ENCODE assay signal across 7 cellular contexts in the genomic region with DNA sequence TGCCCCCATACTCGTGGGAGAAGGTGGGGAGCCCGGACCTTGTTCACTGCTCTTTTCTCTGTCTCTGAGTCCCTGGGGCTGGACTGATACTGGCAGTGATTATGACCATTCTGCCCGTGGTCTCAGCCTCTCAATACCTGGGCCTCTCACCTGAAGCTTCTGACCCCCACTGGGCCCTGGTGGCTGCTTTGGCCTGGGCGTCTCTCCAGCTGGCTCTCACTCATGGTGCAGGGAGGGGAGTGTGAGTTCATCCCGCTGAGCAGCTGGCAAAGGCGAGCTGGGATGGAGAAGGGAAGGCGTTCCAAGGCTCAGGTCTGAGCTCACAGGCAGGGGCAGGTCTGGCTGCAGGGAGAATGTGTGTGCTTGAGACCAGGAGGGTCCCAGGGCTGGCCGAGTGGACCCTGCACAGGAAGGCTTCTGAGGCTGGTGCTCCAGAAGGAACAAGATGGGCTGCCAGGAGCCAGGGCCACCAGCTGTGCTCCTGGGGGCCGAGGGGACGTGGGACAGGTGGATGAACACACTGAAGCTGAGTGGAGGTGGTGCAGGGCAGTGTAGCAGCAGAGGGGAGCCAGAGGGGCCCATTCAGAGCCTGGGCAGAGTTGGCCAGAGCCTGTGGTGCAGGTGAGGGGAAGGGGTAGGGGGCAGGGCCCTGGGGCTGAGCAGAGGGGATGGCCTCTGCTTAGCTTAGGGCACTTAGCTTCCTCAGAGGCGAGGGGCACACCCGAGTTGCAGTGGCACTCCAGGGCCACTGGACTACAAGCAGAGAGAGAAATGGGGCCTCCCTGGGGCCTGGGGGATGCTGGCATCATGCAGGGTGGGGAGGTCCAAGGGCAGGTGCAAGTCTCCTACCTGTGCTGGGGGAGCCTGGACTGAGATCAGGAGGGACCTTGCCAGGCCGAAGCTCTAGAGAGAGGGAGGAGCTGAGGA.
DNase-seq lines count a peak whose midpoint lies in the region; ATAC-seq and TF ChIP-seq lines count a peak whose summit lies in the region.
"Not testable (repeated sequence)": the region's sequence is repeated elsewhere in the genome, so short reads cannot be mapped to it uniquely, and the experiment has no call there.

No MANE protein-coding gene starts in this region.

- not testable (repeated sequence) for H3K9me3 Mint-ChIP-seq in activated naive CD8-positive, alpha-beta T cell treated with anti-CD3 and anti-CD28 coated beads, Interleukin-2, amount 10 ng/mL, durations not matched to agents 7 days and 5 days; memory B cell; stimulated activated memory B cell treated with anti-CD40 and anti-IgM and Interleukin-4, amounts not matched to agents 10 μg/mL and 1 μg/mL and 100 μg/mL, for 72 hours
- H3K9me3 Mint-ChIP-seq in endodermal cell, result peaks cover 68% of the 10 kb centered on the region

- H3K4me2 ChIP-seq in OCI-LY3 (ENCODE audit: low read length), result peak overlapping the region; percentile 15; the same call in 1 of the 2 replicates

- POLR2A ChIA-PET in activated naive CD8-positive, alpha-beta T cell treated with anti-CD3 and anti-CD28 coated beads, Interleukin-2, amount 10 ng/mL, durations not matched to agents 7 days and 5 days (lab: Charles Lee), result not testable (repeated sequence)

- not testable (repeated sequence) for H3K4me3 Mint-ChIP-seq in activated naive CD8-positive, alpha-beta T cell treated with anti-CD3 and anti-CD28 coated beads, Interleukin-2, amount 10 ng/mL, durations not matched to agents 7 days and 5 days; endodermal cell
- H3K4me3 Mint-ChIP-seq in memory B cell, result peak overlapping the region; percentile 99
- peak overlapping the region; percentile 95 for H3K4me3 Mint-ChIP-seq in stimulated activated memory B cell treated with anti-CD40 and anti-IgM and Interleukin-4, amounts not matched to agents 10 μg/mL and 1 μg/mL and 100 μg/mL, for 72 hours

- peak overlapping the region; percentile 56 for H3K27ac Mint-ChIP-seq in activated naive CD8-positive, alpha-beta T cell treated with anti-CD3 and anti-CD28 coated beads, Interleukin-2, amount 10 ng/mL, durations not matched to agents 7 days and 5 days
- H3K27ac Mint-ChIP-seq in endodermal cell, result not testable (repeated sequence)
- H3K27ac Mint-ChIP-seq in memory B cell, result peak overlapping the region; percentile 98
- peak overlapping the region; percentile 99 for H3K27ac Mint-ChIP-seq in stimulated activated memory B cell treated with anti-CD40 and anti-IgM and Interleukin-4, amounts not matched to agents 10 μg/mL and 1 μg/mL and 100 μg/mL, for 72 hours

- not testable (repeated sequence) for H3K27me3 Mint-ChIP-seq in activated naive CD8-positive, alpha-beta T cell treated with anti-CD3 and anti-CD28 coated beads, Interleukin-2, amount 10 ng/mL, durations not matched to agents 7 days and 5 days; endodermal cell (ENCODE audit: insufficient read depth); memory B cell; stimulated activated memory B cell treated with anti-CD40 and anti-IgM and Interleukin-4, amounts not matched to agents 10 μg/mL and 1 μg/mL and 100 μg/mL, for 72 hours

- H4K20me1 ChIP-seq in OCI-LY3 (ENCODE audit: insufficient read depth, low read length), result not testable (repeated sequence)

- not testable (repeated sequence) for H3K36me3 ChIP-seq in HUES48 (ENCODE audit: control insufficient read depth, insufficient read depth, low read length); OCI-LY3 (replicated peaks; ENCODE audit: low read depth, low read length); endodermal cell (ENCODE audit: control insufficient read depth, insufficient read depth, low read length)

- H3K27me3 ChIP-seq in HUES48 (ENCODE audit: control insufficient read depth, insufficient read depth, low read length); OCI-LY3 (ENCODE audit: low read depth, low read length); endodermal cell (ENCODE audit: control insufficient read depth, insufficient read depth, low read length, poor library complexity, severe bottlenecking): not testable (repeated sequence)

- WGBS in endodermal cell (ENCODE audit: insufficient coverage in 1 of 2, insufficient read length in 1 of 2), 2 experiments, result 76 to 80% methylated on average over 1 to 10 of the region's 13 CpGs

- not testable (repeated sequence) for H3K4me1 Mint-ChIP-seq in activated naive CD8-positive, alpha-beta T cell treated with anti-CD3 and anti-CD28 coated beads, Interleukin-2, amount 10 ng/mL, durations not matched to agents 7 days and 5 days; endodermal cell
- H3K4me1 Mint-ChIP-seq in memory B cell, result peaks cover 24% of the 10 kb centered on the region
- H3K4me1 Mint-ChIP-seq in stimulated activated memory B cell treated with anti-CD40 and anti-IgM and Interleukin-4, amounts not matched to agents 10 μg/mL and 1 μg/mL and 100 μg/mL, for 72 hours, result peaks cover 51% of the 10 kb centered on the region

- H3K27ac ChIP-seq in HUES48 (ENCODE audit: low read depth, low read length); OCI-LY3 (ENCODE audit: low read length); endodermal cell (ENCODE audit: low read depth, low read length): not testable (repeated sequence)

- H3K9ac ChIP-seq in HUES48 (ENCODE audit: low read depth, low read length); OCI-LY3 (ENCODE audit: low read length); endodermal cell (ENCODE audit: extremely low read depth, low read length, poor library complexity, severe bottlenecking): not testable (repeated sequence)

- not testable (repeated sequence) for H2AFZ ChIP-seq in OCI-LY3 (ENCODE audit: low read depth, low read length)

- TF ChIP-seq CTCF in OCI-LY3 (IDR thresholded peaks at IDR 0.05; ENCODE audit: low read depth, low read length); endodermal cell (conservative IDR thresholded peaks at IDR 0.05): not testable (repeated sequence)

- H3K4me3 ChIP-seq in HUES48 (ENCODE audit: low read depth, low read length) (peak overlapping the region; percentile 8; the same call in 1 of the 2 replicates), endodermal cell (ENCODE audit: low read length) (peak overlapping the region; percentile 35)
- H3K4me3 ChIP-seq in OCI-LY3 (ENCODE audit: low read length), result not testable (repeated sequence)

- ATAC-seq in activated naive CD8-positive, alpha-beta T cell treated with anti-CD3 and anti-CD28 coated beads, Interleukin-2, amount 10 ng/mL, durations not matched to agents 7 days and 5 days (ENCODE audit: low read depth); memory B cell (ENCODE audit: low read depth): not testable (repeated sequence)
- ATAC-seq in stimulated activated memory B cell treated with anti-CD40 and anti-IgM and Interleukin-4, amounts not matched to agents 10 μg/mL and 1 μg/mL and 100 μg/mL, for 72 hours, result peak; percentile 25

- H3K4me1 ChIP-seq in HUES48 (ENCODE audit: control insufficient read depth, insufficient read depth, low read length); OCI-LY3 (ENCODE audit: low read length); endodermal cell (ENCODE audit: control insufficient read depth, insufficient read depth, low read length): not testable (repeated sequence)

- H3K79me2 ChIP-seq in OCI-LY3 (ENCODE audit: low read length), result not testable (repeated sequence)

- peak; percentile 84 for DNase-seq in DMS79 (lab: John Stamatoyannopoulos, UW)
- DNase-seq in activated naive CD8-positive, alpha-beta T cell treated with anti-CD3 and anti-CD28 coated beads, Interleukin-2, amount 10 ng/mL, durations not matched to agents 7 days and 5 days; endodermal cell; memory B cell (ENCODE audit: low spot score in 2 of 2): not testable (repeated sequence)

- H3K9me3 ChIP-seq in HUES48 (ENCODE audit: control insufficient read depth, insufficient read depth, low read length) (peaks cover 45% of the 10 kb centered on the region), endodermal cell (ENCODE audit: control insufficient read depth, low read length) (peaks cover 25% of the 10 kb centered on the region)
- not testable (repeated sequence) for H3K9me3 ChIP-seq in OCI-LY3 (ENCODE audit: insufficient read depth, low read length)

- not testable (repeated sequence) for H3K36me3 Mint-ChIP-seq in activated naive CD8-positive, alpha-beta T cell treated with anti-CD3 and anti-CD28 coated beads, Interleukin-2, amount 10 ng/mL, durations not matched to agents 7 days and 5 days; endodermal cell (ENCODE audit: low read depth)
- H3K36me3 Mint-ChIP-seq in memory B cell, result peaks cover 37% of the 10 kb centered on the region
- H3K36me3 Mint-ChIP-seq in stimulated activated memory B cell treated with anti-CD40 and anti-IgM and Interleukin-4, amounts not matched to agents 10 μg/mL and 1 μg/mL and 100 μg/mL, for 72 hours, result peaks cover 48% of the 10 kb centered on the region
